In the genomic region with DNA sequence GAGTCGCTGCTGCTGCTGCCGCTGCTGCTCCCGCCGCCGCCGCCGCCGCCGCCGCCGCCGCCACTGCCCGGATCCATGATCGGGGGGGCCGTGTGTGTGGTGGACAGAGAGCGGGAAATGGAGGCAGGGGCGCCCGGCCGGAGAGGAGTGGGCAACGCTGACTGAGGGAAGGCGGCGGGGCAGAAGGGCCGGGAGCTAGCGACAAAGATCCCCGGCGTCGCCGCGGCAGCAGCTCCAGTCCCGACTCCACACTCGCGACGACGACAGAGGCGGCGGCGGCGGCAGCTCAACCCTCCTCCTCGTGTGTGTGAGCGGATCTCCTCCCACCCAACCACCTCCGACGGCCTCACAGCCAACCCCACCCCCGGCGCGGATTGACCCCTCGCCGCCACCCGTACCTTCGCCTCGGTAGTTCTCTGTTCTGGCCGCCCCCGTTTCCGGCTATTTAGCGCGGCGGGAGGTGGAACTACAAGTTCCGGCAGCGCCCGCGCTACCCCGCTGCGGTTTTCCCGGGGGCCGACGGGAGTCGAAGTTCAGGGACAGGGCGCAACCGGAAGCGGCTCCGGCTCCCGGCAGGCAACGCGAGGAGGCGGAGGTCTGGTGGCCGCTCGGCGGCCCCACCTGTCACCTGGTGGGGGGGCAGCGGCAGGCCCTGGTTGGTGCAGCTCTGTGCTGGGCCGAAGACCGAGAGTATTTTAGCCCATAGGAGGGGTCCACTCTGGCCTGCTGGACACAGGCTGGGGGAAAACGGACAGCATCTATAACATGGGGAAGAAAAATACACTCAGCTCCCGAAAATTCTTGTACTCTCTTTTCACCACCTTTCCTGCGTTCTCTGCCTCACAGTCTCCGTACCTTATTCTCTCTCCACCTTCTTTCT, we compare ENCODE assay signal across 8 cellular contexts. TPM values are rescaled to one million over a fixed set of nuclear protein-coding genes. Genes with fewer than 3 reads are reported as not detected.
DNase-seq lines count a peak whose midpoint lies in the region; ATAC-seq and TF ChIP-seq lines count a peak whose summit lies in the region.

A gene (minus strand): TSS at position 313 of the 880 bp plus-strand sequence. CDS start 236 bp downstream, at position 77.

- no peaks in the 10 kb centered on the region for H3K9me3 Mint-ChIP-seq in activated naive CD4-positive, alpha-beta T cell treated with anti-CD3 and anti-CD28 coated beads, Interleukin-2, amount 50 U/mL, for 24 hours

- POLR2A ChIA-PET in GM10248 (lab: Yijun Ruan, JAX): interaction anchor here (0.9 kb wide), 1 partner anchor 9 kb away, joined by 3 read pairs; no protein-coding TSS in a partner anchor

- CTCF ChIA-PET in GM10248 (lab: Yijun Ruan, JAX): interaction anchor here (0.9 to 2.9 kb wide), 4 partner anchors 9 to 384 kb away, joined by 3 to 12 read pairs (median 8); no protein-coding TSS in a partner anchor

- peaks cover 35% of the 10 kb centered on the region for H3K4me1 Mint-ChIP-seq in activated naive CD4-positive, alpha-beta T cell treated with anti-CD3 and anti-CD28 coated beads, Interleukin-2, amount 50 U/mL, for 24 hours

- H3K27me3 Mint-ChIP-seq in activated naive CD4-positive, alpha-beta T cell treated with anti-CD3 and anti-CD28 coated beads, Interleukin-2, amount 50 U/mL, for 24 hours: no peaks in the 10 kb centered on the region

- H3K36me3 Mint-ChIP-seq in activated naive CD4-positive, alpha-beta T cell treated with anti-CD3 and anti-CD28 coated beads, Interleukin-2, amount 50 U/mL, for 24 hours: peaks cover 12% of the 10 kb centered on the region

- peak; percentile 8 for TF ChIP-seq CTCF in GM10248 (IDR thresholded peaks at IDR 0.05; ENCODE audit: control extremely low read depth, extremely low read depth, low read depth, missing control alignments)

- H3K27ac ChIP-seq in temporal lobe (ENCODE audit: low read depth, low read length): peak within 1 kb of the TSS; percentile 84

- H3K27ac Mint-ChIP-seq in activated naive CD4-positive, alpha-beta T cell treated with anti-CD3 and anti-CD28 coated beads, Interleukin-2, amount 50 U/mL, for 24 hours: peak within 1 kb of the TSS; percentile 98

- H3K4me3 Mint-ChIP-seq in activated naive CD4-positive, alpha-beta T cell treated with anti-CD3 and anti-CD28 coated beads, Interleukin-2, amount 50 U/mL, for 24 hours: peak within 1 kb of the TSS; percentile 98

- ATAC-seq in HG02571 (IDR thresholded peaks at IDR 0.05; ENCODE audit: unreplicated experiment) (peak; percentile 78), SK-N-SH treated with all-trans-retinoic acid at 6 μM for 48 hours (peak; percentile 94)

- DNase-seq in GM10248 (ENCODE audit: extremely low spot score) (peak; percentile 97), NCI-H1092 (lab: John Stamatoyannopoulos, UW) (peak; percentile 98), globus pallidus (ENCODE audit: low spot score) (peak; percentile 97), occipital lobe (lab: John Stamatoyannopoulos, UW) (peak; percentile 98)

TF ChIP-seq in SK-N-SH treated with all-trans-retinoic acid at 6 μM for 48 hours, 23 proteins besides CTCF, POLR2A, EP300 and RAD21:
- TF ChIP-seq CSDC2 (CRISPR knock-in tag; IDR thresholded peaks at IDR 0.05) (peak; percentile 93; the same call in 1 of the 2 replicates), ARNTL (CRISPR knock-in tag; IDR thresholded peaks at IDR 0.05; ENCODE audit: borderline replicate concordance, low read depth) (peak; percentile 44; the same call in 1 of the 2 replicates), BACH2 (CRISPR knock-in tag; IDR thresholded peaks at IDR 0.05; ENCODE audit: borderline replicate concordance) (no peak), ZNF70 (CRISPR knock-in tag; IDR thresholded peaks at IDR 0.05) (peak; percentile 71), ZFP3 (CRISPR knock-in tag; IDR thresholded peaks at IDR 0.05) (peak; percentile 89), PPARA (CRISPR knock-in tag; IDR thresholded peaks at IDR 0.05; ENCODE audit: borderline replicate concordance) (no peak), OSR1 (CRISPR knock-in tag; IDR thresholded peaks at IDR 0.05) (no peak), SNAI2 (CRISPR knock-in tag; IDR thresholded peaks at IDR 0.05) (peak; percentile 93), ESRRG (CRISPR knock-in tag; IDR thresholded peaks at IDR 0.05) (no peak), ZNF565 (CRISPR knock-in tag; conservative IDR thresholded peaks at IDR 0.05; ENCODE audit: low read depth) (peak; percentile 78; the same call in 1 of the 2 replicates), TCF4 (CRISPR knock-in tag; IDR thresholded peaks at IDR 0.05; ENCODE audit: borderline replicate concordance) (no peak), ZC3H10 (CRISPR knock-in tag; IDR thresholded peaks at IDR 0.05) (no peak), ISL1 (CRISPR knock-in tag; IDR thresholded peaks at IDR 0.05) (no peak)
- TF ChIP-seq, protein P1, sequence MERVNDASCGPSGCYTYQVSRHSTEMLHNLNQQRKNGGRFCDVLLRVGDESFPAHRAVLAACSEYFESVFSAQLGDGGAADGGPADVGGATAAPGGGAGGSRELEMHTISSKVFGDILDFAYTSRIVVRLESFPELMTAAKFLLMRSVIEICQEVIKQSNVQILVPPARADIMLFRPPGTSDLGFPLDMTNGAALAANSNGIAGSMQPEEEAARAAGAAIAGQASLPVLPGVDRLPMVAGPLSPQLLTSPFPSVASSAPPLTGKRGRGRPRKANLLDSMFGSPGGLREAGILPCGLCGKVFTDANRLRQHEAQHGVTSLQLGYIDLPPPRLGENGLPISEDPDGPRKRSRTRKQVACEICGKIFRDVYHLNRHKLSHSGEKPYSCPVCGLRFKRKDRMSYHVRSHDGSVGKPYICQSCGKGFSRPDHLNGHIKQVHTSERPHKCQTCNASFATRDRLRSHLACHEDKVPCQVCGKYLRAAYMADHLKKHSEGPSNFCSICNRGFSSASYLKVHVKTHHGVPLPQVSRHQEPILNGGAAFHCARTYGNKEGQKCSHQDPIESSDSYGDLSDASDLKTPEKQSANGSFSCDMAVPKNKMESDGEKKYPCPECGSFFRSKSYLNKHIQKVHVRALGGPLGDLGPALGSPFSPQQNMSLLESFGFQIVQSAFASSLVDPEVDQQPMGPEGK (CRISPR knock-in tag; IDR thresholded peaks at IDR 0.05; ENCODE audit: borderline replicate concordance): peak; percentile 58; the same call in 1 of the 2 replicates
- TF ChIP-seq, protein P2, sequence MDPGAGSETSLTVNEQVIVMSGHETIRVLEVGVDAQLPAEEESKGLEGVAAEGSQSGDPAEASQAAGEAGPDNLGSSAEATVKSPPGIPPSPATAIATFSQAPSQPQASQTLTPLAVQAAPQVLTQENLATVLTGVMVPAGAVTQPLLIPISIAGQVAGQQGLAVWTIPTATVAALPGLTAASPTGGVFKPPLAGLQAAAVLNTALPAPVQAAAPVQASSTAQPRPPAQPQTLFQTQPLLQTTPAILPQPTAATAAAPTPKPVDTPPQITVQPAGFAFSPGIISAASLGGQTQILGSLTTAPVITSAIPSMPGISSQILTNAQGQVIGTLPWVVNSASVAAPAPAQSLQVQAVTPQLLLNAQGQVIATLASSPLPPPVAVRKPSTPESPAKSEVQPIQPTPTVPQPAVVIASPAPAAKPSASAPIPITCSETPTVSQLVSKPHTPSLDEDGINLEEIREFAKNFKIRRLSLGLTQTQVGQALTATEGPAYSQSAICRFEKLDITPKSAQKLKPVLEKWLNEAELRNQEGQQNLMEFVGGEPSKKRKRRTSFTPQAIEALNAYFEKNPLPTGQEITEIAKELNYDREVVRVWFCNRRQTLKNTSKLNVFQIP (CRISPR knock-in tag; IDR thresholded peaks at IDR 0.05; ENCODE audit: borderline replicate concordance, low read depth): no peak
- TF ChIP-seq, protein P3, sequence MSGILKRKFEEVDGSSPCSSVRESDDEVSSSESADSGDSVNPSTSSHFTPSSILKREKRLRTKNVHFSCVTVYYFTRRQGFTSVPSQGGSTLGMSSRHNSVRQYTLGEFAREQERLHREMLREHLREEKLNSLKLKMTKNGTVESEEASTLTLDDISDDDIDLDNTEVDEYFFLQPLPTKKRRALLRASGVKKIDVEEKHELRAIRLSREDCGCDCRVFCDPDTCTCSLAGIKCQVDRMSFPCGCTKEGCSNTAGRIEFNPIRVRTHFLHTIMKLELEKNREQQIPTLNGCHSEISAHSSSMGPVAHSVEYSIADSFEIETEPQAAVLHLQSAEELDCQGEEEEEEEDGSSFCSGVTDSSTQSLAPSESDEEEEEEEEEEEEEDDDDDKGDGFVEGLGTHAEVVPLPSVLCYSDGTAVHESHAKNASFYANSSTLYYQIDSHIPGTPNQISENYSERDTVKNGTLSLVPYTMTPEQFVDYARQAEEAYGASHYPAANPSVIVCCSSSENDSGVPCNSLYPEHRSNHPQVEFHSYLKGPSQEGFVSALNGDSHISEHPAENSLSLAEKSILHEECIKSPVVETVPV (CRISPR knock-in tag; IDR thresholded peaks at IDR 0.05): no peak
- TF ChIP-seq, protein P4, sequence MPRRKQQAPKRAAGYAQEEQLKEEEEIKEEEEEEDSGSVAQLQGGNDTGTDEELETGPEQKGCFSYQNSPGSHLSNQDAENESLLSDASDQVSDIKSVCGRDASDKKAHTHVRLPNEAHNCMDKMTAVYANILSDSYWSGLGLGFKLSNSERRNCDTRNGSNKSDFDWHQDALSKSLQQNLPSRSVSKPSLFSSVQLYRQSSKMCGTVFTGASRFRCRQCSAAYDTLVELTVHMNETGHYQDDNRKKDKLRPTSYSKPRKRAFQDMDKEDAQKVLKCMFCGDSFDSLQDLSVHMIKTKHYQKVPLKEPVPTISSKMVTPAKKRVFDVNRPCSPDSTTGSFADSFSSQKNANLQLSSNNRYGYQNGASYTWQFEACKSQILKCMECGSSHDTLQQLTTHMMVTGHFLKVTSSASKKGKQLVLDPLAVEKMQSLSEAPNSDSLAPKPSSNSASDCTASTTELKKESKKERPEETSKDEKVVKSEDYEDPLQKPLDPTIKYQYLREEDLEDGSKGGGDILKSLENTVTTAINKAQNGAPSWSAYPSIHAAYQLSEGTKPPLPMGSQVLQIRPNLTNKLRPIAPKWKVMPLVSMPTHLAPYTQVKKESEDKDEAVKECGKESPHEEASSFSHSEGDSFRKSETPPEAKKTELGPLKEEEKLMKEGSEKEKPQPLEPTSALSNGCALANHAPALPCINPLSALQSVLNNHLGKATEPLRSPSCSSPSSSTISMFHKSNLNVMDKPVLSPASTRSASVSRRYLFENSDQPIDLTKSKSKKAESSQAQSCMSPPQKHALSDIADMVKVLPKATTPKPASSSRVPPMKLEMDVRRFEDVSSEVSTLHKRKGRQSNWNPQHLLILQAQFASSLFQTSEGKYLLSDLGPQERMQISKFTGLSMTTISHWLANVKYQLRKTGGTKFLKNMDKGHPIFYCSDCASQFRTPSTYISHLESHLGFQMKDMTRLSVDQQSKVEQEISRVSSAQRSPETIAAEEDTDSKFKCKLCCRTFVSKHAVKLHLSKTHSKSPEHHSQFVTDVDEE (CRISPR knock-in tag; IDR thresholded peaks at IDR 0.05): peak; percentile 93

RNA-seq across cellular contexts. Expression of the gene that starts here (rescaled TPM):
- total RNA-seq in occipital lobe (75.2 TPM), temporal lobe (58.5 TPM)

Comparison
In these comparisons a context has a peak if more than half of its experiments do, and no peak if none do; other contexts are left out.
1. Peak in every context shown above with its lines: DNase-seq, ATAC-seq and H3K27ac ChIP-seq.